ENCODE assay signal across 17 cellular contexts in the genomic region with DNA sequence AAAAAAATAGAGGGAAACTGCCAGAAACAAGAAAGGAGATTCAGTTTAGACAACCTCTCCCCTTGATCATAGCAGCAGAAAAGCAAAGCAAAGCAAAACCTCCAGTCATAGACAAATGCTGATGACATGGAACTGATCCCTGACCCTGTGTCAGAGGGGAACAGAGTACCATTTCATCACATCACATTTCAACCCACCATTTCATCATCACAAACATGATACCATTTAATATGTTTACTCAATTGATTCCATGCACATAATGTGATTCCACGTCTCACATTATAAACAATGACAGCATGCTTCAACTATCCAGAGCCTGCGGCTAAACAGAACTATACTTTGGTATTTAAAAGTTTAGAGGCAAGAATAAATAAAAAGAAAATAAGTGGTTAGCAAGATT. TPM values are rescaled to one million over a fixed set of nuclear protein-coding genes. Genes with fewer than 3 reads are reported as not detected.
DNase-seq lines count a peak whose midpoint lies in the region; ATAC-seq, FAIRE-seq and TF ChIP-seq lines count a peak whose summit lies in the region.
"Had no signal": no experiment of that assay in that cellular context is flagged by ENCODE, and none has a peak within 500 bp of the region (broad histone marks: within the 10 kb centered on the region; RNA-seq: fewer than 3 reads in every experiment).

No MANE protein-coding gene starts in this region.

- ATAC-seq in omental fat pad (ENCODE audit: low FRiP score) (no peak), HG02759 (IDR thresholded peaks at IDR 0.05; ENCODE audit: unreplicated experiment) (no peak)
- ATAC-seq: Right ventricle myocardium inferior had no signal

- H2AFZ ChIP-seq in astrocyte (ENCODE audit: low read depth, low read length), result no peak overlapping the region

- FAIRE-seq in astrocyte (lab: Jason Lieb, UNC), result peak; percentile 65

- H3K9me3 ChIP-seq in astrocyte (ENCODE audit: insufficient read depth, low read depth, low read length), result no peaks in the 10 kb centered on the region
- H3K9me3 ChIP-seq: HAP-1, testis had no signal

- H4K20me1 ChIP-seq in astrocyte (ENCODE audit: insufficient read depth, low read length), result no peaks in the 10 kb centered on the region

- DNase-seq in AG04449 (ENCODE audit: low read depth, low spot score), result peak; percentile 69
- DNase-seq in HEK293T (ENCODE audit: extremely low spot score), result peak; percentile 24
- DNase-seq in astrocyte (ENCODE audit: low read depth), result peak; percentile 83
- DNase-seq in iris pigment epithelial cell (ENCODE audit: low read depth), result peak; percentile 96
- no peak for DNase-seq in lower leg skin (ENCODE audit: low spot score in 2 of 2)
- DNase-seq in omental fat pad (ENCODE audit: low spot score), result no peak
- no peak for DNase-seq in activated effector memory CD4-positive, alpha-beta T cell treated with anti-CD3 and anti-CD28 coated beads, Interleukin-2, amount 50 U/mL, for 16 hours
- DNase-seq: activated CD4-positive, CD25-positive, alpha-beta regulatory T cell; cerebellar nuclear complex; Karpas-422; NCI-H2171; testis had no signal

- peak overlapping the region; percentile 68 for H3K27ac ChIP-seq in astrocyte (ENCODE audit: low read depth, low read length)
- H3K27ac ChIP-seq: C4-2B, testis had no signal

- no peaks in the 10 kb centered on the region for H3K36me3 ChIP-seq in astrocyte (ENCODE audit: insufficient read depth, low read length)
- H3K36me3 ChIP-seq: HAP-1 had no signal

- no peak overlapping the region for H3K27ac Mint-ChIP-seq in astrocyte (ENCODE audit: unreplicated experiment)
- H3K27ac Mint-ChIP-seq: memory B cell had no signal

- H3K4me1 Mint-ChIP-seq in astrocyte (ENCODE audit: low read depth, unreplicated experiment), result peaks cover 36% of the 10 kb centered on the region
- H3K4me1 Mint-ChIP-seq: memory B cell had no signal

- H3K4me2 ChIP-seq in astrocyte (ENCODE audit: low read length), result peak overlapping the region; percentile 34

- H3K9ac ChIP-seq in astrocyte (ENCODE audit: low read length), result peak overlapping the region; percentile 35

- no peak for TF ChIP-seq CTCF in AG04449 (IDR thresholded peaks at IDR 0.05; ENCODE audit: insufficient read depth, low read length, missing control alignments)
- no peak for TF ChIP-seq CTCF in astrocyte (IDR thresholded peaks at IDR 0.05; ENCODE audit: insufficient read depth, low read depth, low read length)
- TF ChIP-seq CTCF in lower leg skin (IDR thresholded peaks at IDR 0.05), result no peak
- no peak for TF ChIP-seq CTCF in omental fat pad (IDR thresholded peaks at IDR 0.05)

- no peak overlapping the region for H3K4me3 ChIP-seq in AG04449 (ENCODE audit: low read depth, low read length)
- H3K4me3 ChIP-seq in astrocyte (ENCODE audit: insufficient read depth, low read depth, low read length), result no peak overlapping the region
- H3K4me3 ChIP-seq in lower leg skin (ENCODE audit: low read depth, poor library complexity, severe bottlenecking), result no peak overlapping the region
- H3K4me3 ChIP-seq: HAP-1, testis had no signal

- H3K36me3 Mint-ChIP-seq in astrocyte (ENCODE audit: low read depth, unreplicated experiment), result peaks cover 5% of the 10 kb centered on the region

- no peaks in the 10 kb centered on the region for H3K27me3 Mint-ChIP-seq in astrocyte (ENCODE audit: low read depth, unreplicated experiment)
- H3K27me3 Mint-ChIP-seq: memory B cell had no signal

- no peak overlapping the region for H3K4me3 Mint-ChIP-seq in astrocyte (ENCODE audit: unreplicated experiment)
- H3K4me3 Mint-ChIP-seq: memory B cell had no signal

- CTCF ChIA-PET in AG04449 (lab: Yijun Ruan, JAX), result interaction anchor here (1.4 to 4.5 kb wide), 2 partner anchors 124 to 802 kb away, joined by 3 to 25 read pairs; no protein-coding TSS in a partner anchor
- CTCF ChIA-PET in HEK293T (lab: Yijun Ruan, JAX), result interaction anchor here (0.6 kb wide), 1 partner anchor 835 kb away, joined by 3 read pairs; no protein-coding TSS in a partner anchor

- intact Hi-C loops in lower leg skin (cut with DNase I; ENCODE audit: low total_unique reads), result loop anchor here (10.0 kb wide), 1 partner anchor 322 kb away; no protein-coding TSS in a partner anchor

- H3K9me3 Mint-ChIP-seq in astrocyte (ENCODE audit: unreplicated experiment), result no peaks in the 10 kb centered on the region
- H3K9me3 Mint-ChIP-seq: memory B cell had no signal

- peaks cover 31% of the 10 kb centered on the region for H3K4me1 ChIP-seq in astrocyte (ENCODE audit: insufficient read depth, low read length)

- POLR2A ChIA-PET in AG04449 (lab: Yijun Ruan, JAX) (no interaction called here), HEK293T (lab: Yijun Ruan, JAX) (no interaction called here)

- WGBS in lower leg skin, 2 donors, result 83 to 91% methylated on average over 2 of the region's 2 CpGs

- no peaks in the 10 kb centered on the region for H3K27me3 ChIP-seq in astrocyte (ENCODE audit: insufficient read depth, low read length)
- H3K27me3 ChIP-seq: testis had no signal

- TF ChIP-seq POLR2A in lower leg skin (IDR thresholded peaks at IDR 0.05), result no peak

- H3K79me2 ChIP-seq in astrocyte (ENCODE audit: insufficient read depth, low read length), result no peaks in the 10 kb centered on the region

TF ChIP-seq in HEK293T, 16 proteins besides CTCF, POLR2A, EP300 and RAD21:
- TF ChIP-seq, protein P1, sequence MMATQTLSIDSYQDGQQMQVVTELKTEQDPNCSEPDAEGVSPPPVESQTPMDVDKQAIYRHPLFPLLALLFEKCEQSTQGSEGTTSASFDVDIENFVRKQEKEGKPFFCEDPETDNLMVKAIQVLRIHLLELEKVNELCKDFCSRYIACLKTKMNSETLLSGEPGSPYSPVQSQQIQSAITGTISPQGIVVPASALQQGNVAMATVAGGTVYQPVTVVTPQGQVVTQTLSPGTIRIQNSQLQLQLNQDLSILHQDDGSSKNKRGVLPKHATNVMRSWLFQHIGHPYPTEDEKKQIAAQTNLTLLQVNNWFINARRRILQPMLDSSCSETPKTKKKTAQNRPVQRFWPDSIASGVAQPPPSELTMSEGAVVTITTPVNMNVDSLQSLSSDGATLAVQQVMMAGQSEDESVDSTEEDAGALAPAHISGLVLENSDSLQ (IDR thresholded peaks at IDR 0.05), result peak; percentile 65
- no peak for TF ChIP-seq L3MBTL2 (conservative IDR thresholded peaks at IDR 0.05)
- peak; percentile 97 for TF ChIP-seq CTBP1 (IDR thresholded peaks at IDR 0.05; ENCODE audit: borderline replicate concordance)
- no peak for TF ChIP-seq HDGF (IDR thresholded peaks at IDR 0.05; ENCODE audit: borderline replicate concordance)
- no peak for TF ChIP-seq SUZ12 (IDR thresholded peaks at IDR 0.05)
- no peak for TF ChIP-seq FOXM1 (IDR thresholded peaks at IDR 0.05; ENCODE audit: borderline replicate concordance)
- peak; percentile 64 for TF ChIP-seq FOXA1 (IDR thresholded peaks at IDR 0.05)
- TF ChIP-seq NFRKB (IDR thresholded peaks at IDR 0.05), result no peak
- TF ChIP-seq ZNF384 (IDR thresholded peaks at IDR 0.05), result 0 out of 2 replicates have a peak, but pooled peaks have one; percentile 28
- no peak for TF ChIP-seq SP1 (IDR thresholded peaks at IDR 0.05)
- TF ChIP-seq FOXK2 (IDR thresholded peaks at IDR 0.05), result no peak
- peak; percentile 38; the same call in 1 of the 2 replicates for TF ChIP-seq TARDBP (IDR thresholded peaks at IDR 0.05)
- TF ChIP-seq BHLHE40 (IDR thresholded peaks at IDR 0.05; ENCODE audit: borderline replicate concordance), result no peak
- TF ChIP-seq LEF1 (IDR thresholded peaks at IDR 0.05; ENCODE audit: borderline replicate concordance), result peak; percentile 59; the same call in 1 of the 2 replicates
- TF ChIP-seq ARNT (IDR thresholded peaks at IDR 0.05), result peak; percentile 62; the same call in 1 of the 2 replicates
- TF ChIP-seq ELF4 (IDR thresholded peaks at IDR 0.05), result no peak

RNA-seq across cellular contexts. Expression of a gene that starts 28.7 kb away (rescaled TPM):
- total RNA-seq in astrocyte, result 0.09 TPM in 1 of 2 replicates, not detected in the other
- total RNA-seq in lower leg skin, result 1 to 10 TPM in 1 of 4 donors, not detected in 3; 1.1 TPM
- total RNA-seq in omental fat pad, result not detected
- total RNA-seq: Right ventricle myocardium inferior had no signal

Comparison
In these comparisons a context has a peak if more than half of its experiments do, and no peak if none do; other contexts are left out.
1. DNase-seq: peak in AG04449 (single experiment), HEK293T (single experiment), astrocyte (single experiment) and iris pigment epithelial cell (single experiment); none in lower leg skin (0 of 2), omental fat pad (single experiment) and activated effector memory CD4-positive, alpha-beta T cell treated with anti-CD3 and anti-CD28 coated beads, Interleukin-2, amount 50 U/mL, for 16 hours (single experiment).